ENCODE assay signal across 13 cellular contexts in the genomic region with DNA sequence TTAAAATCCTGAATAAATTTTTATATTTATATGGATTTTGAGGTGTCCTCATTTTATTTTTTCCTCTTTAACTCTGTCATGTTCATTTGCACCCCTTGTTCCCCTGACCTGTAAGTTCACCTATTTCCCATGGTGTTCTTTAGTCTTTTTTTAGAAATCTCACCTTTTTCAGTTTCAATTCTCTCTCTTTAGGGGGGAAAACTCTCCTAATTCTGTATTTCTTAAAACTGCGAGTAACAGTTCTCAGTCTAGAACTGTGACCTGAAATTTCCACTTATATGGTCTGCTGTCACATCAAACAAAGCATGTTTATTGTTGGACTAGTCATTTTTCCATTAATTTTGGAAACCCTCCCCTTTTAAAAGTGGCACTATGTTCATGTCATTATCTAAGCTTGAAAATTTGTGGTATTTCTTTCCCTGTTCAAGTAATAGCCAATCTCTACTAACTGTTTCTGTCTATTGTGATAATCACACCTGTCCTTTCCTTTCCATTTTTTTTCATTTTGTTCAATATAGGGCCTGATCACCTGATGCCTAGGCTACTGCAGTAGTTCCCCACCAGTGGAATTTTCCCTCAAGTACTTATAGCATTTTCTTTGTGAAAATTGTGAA. TPM values are rescaled to one million over a fixed set of nuclear protein-coding genes. Genes with fewer than 3 reads are reported as not detected.
A peak's percentile ranks its signal among the peaks of the same experiment; 100 is the strongest.
DNase-seq lines count a peak whose midpoint lies in the region; ATAC-seq and TF ChIP-seq lines count a peak whose summit lies in the region.
"Had no signal": no experiment of that assay in that cellular context is flagged by ENCODE, and none has a peak within 500 bp of the region (broad histone marks: within the 10 kb centered on the region; RNA-seq: fewer than 3 reads in every experiment).

No MANE protein-coding gene starts in this region.

- no peaks in the 10 kb centered on the region for H3K36me3 ChIP-seq in stomach
- H3K36me3 ChIP-seq: gastrocnemius medialis, neutrophil, SJSA1, spleen had no signal

- peak; percentile 52 for ATAC-seq in GM19043 (IDR thresholded peaks at IDR 0.05; ENCODE audit: low read depth, unreplicated experiment)
- ATAC-seq in HG02610 (IDR thresholded peaks at IDR 0.05; ENCODE audit: unreplicated experiment): peak; percentile 26
- ATAC-seq in HG03432 (IDR thresholded peaks at IDR 0.05; ENCODE audit: unreplicated experiment): peak; percentile 61
- ATAC-seq: gastrocnemius medialis had no signal

- TF ChIP-seq EP300 in stomach (IDR thresholded peaks at IDR 0.05): no peak

- TF ChIP-seq POLR2A in stomach (IDR thresholded peaks at IDR 0.05): no peak

- H3K4me3 ChIP-seq in GM12865 (ENCODE audit: low read depth, low read length): peak overlapping the region; percentile 28
- H3K4me3 ChIP-seq in stomach: no peak overlapping the region
- H3K4me3 ChIP-seq: dorsolateral prefrontal cortex, gastrocnemius medialis, SJSA1, spleen had no signal

- no peak for TF ChIP-seq CTCF in GM12865 (IDR thresholded peaks at IDR 0.05; ENCODE audit: insufficient read depth, low read depth, low read length, missing control alignments)
- no peak for TF ChIP-seq CTCF in stomach (IDR thresholded peaks at IDR 0.05)

- H3K4me1 ChIP-seq in stomach: peaks cover 0 to 7% (median 0%) of the 10 kb centered on the region in 4 donors
- H3K4me1 ChIP-seq: gastrocnemius medialis, SJSA1, spleen had no signal

- intact Hi-C loops in stomach (cut with DNase I; ENCODE audit: low total_unique reads): no loop called here

- DNase-seq in GM12865 (ENCODE audit: low read depth): peak; percentile 54
- no peak for DNase-seq in NCI-H1417 treated with DMSO at 0.1 percent for 48 hours (lab: John Stamatoyannopoulos, UW)
- DNase-seq in foreskin melanocyte: no peak
- no peak for DNase-seq in HuH-7 (ENCODE audit: low spot score)
- DNase-seq in stomach: no peak
- DNase-seq: dorsolateral prefrontal cortex, gastrocnemius medialis, spleen had no signal

- H3K27me3 ChIP-seq in stomach: no peaks in the 10 kb centered on the region
- H3K27me3 ChIP-seq: dorsolateral prefrontal cortex, gastrocnemius medialis, neutrophil, SJSA1, spleen had no signal

- peaks cover 0 to 8% (median 0%) of the 10 kb centered on the region in 4 donors for H3K9me3 ChIP-seq in stomach
- H3K9me3 ChIP-seq: gastrocnemius medialis, SJSA1 had no signal

- WGBS in stomach, 5 donors: 88 to 100% (median 89%) methylated on average over 1 of the region's 1 CpG

- H3K27ac ChIP-seq in stomach: no peak overlapping the region
- H3K27ac ChIP-seq: dorsolateral prefrontal cortex, gastrocnemius medialis, neutrophil, SJSA1, spleen had no signal

RNA-seq across cellular contexts. Expression of a gene that starts 14.0 kb away (rescaled TPM):
- total RNA-seq in stomach: 10 to 100 TPM in 3 of 5 donors, 1 to 10 TPM in 2; 4.7 to 30.1 (median 10.4) TPM
- polyA plus RNA-seq in stomach: 1 to 10 TPM; 3.4 to 7.0 (median 6.9) TPM
